In the genomic region with DNA sequence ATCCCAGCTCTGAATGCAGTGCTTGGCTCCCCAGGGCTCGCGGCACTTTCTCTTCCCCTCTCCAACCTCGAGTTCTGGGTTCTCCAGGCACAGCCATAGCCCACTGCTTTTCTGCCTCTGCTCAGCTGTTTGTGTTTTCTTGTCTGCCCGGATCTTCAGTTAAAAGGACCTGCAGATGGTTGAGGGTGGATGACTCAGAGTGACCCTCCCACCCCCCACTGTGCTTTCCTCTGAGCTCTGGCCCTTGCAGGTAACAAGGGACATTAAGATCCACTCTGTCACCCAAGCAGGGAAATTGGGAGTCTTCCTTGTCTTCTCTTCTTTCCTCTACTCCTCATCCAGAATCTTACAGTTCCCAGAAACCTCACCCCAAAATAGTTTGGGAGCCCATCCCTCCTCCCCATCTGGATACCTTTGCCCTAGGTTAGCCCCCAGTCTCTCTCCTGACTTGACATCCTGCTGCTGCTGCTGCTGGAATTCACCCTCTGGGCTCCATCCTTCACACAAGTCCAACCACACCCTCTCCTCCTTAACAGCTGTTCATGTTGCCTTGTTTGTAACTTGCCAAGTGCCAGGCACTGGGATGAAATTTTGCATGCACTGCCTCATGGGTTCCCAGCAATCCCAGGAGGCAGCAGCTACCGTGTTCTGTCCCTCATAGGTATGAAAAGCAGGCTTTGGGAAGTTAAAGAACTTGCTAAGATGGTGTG, we compare ENCODE assay signal across 1 cellular context.
TF ChIP-seq lines count a peak whose summit lies in the region.

No MANE protein-coding gene starts in this region.

TF ChIP-seq in IMR-90, 13 proteins besides CTCF, POLR2A, EP300 and RAD21:
- TF ChIP-seq RFX5 (IDR thresholded peaks at IDR 0.05; ENCODE audit: low read depth, low read length) (no peak), CEBPB (IDR thresholded peaks at IDR 0.05; ENCODE audit: low read depth, low read length) (no peak), MXI1 (IDR thresholded peaks at IDR 0.05; ENCODE audit: borderline replicate concordance, low read depth, low read length) (no peak), MAZ (IDR thresholded peaks at IDR 0.05; ENCODE audit: borderline replicate concordance, low read depth, low read length) (no peak), BHLHE40 (IDR thresholded peaks at IDR 0.05; ENCODE audit: low read depth, low read length) (no peak), FOS (IDR thresholded peaks at IDR 0.05; ENCODE audit: low read depth, low read length) (no peak), RCOR1 (IDR thresholded peaks at IDR 0.05; ENCODE audit: insufficient replicate concordance, low read length) (no peak), MAFK (IDR thresholded peaks at IDR 0.05; ENCODE audit: low read depth, low read length) (no peak)
- TF ChIP-seq, protein P1, sequence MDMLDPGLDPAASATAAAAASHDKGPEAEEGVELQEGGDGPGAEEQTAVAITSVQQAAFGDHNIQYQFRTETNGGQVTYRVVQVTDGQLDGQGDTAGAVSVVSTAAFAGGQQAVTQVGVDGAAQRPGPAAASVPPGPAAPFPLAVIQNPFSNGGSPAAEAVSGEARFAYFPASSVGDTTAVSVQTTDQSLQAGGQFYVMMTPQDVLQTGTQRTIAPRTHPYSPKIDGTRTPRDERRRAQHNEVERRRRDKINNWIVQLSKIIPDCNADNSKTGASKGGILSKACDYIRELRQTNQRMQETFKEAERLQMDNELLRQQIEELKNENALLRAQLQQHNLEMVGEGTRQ (IDR thresholded peaks at IDR 0.05; ENCODE audit: low read depth, low read length) = no peak
